In genomic region chr9:93566408-93567270, GRCh38 we compare ENCODE assay signal across 8 cellular contexts. TPM values are rescaled to one million over a fixed set of nuclear protein-coding genes. Genes with fewer than 3 reads are reported as not detected.
DNase-seq lines count a peak whose midpoint lies in the region; FAIRE-seq and TF ChIP-seq lines count a peak whose summit lies in the region.

No MANE protein-coding gene starts in this region.

- peak overlapping the region; percentile 84 for H2AFZ ChIP-seq in MM.1S (ENCODE audit: low read length)

- H3K9me2 ChIP-seq in MM.1S (replicated peaks; ENCODE audit: insufficient read depth, low read length), result no peaks in the 10 kb centered on the region

- H3K79me2 ChIP-seq in MM.1S (ENCODE audit: low read length), result no peaks in the 10 kb centered on the region

- peak overlapping the region; percentile 64; the same call in 1 of the 2 replicates for H3K27ac ChIP-seq in MM.1S (ENCODE audit: low read length)
- H3K27ac ChIP-seq in neutrophil, result peak overlapping the region; percentile 96

- peak; percentile 88 for TF ChIP-seq CTCF in MM.1S (IDR thresholded peaks at IDR 0.05; ENCODE audit: low read length)
- TF ChIP-seq CTCF in neutrophil (IDR thresholded peaks at IDR 0.05), result peak; percentile 100

- H3K9ac ChIP-seq in MM.1S (ENCODE audit: low read length), result peak overlapping the region; percentile 90

- no peaks in the 10 kb centered on the region for H3K4me1 ChIP-seq in MM.1S (ENCODE audit: low read length)
- peaks cover 35 to 42% of the 10 kb centered on the region in 2 experiments for H3K4me1 ChIP-seq in neutrophil (ENCODE audit: control insufficient read depth in 1 of 2, insufficient read depth in 1 of 2, low read depth in 1 of 2, low read length in 1 of 2)

- H3K27me3 ChIP-seq in MM.1S (replicated peaks; ENCODE audit: insufficient read depth, low read length), result no peaks in the 10 kb centered on the region
- no peaks in the 10 kb centered on the region for H3K27me3 ChIP-seq in neutrophil

- H3F3A ChIP-seq in MM.1S (ENCODE audit: insufficient read depth, low read length), result peaks cover 14% of the 10 kb centered on the region

- no peaks in the 10 kb centered on the region for H4K20me1 ChIP-seq in MM.1S (ENCODE audit: insufficient read depth, low read length)

- no peak for FAIRE-seq in frontal cortex (lab: Jason Lieb, UNC)

- H3K4me2 ChIP-seq in MM.1S (ENCODE audit: low read depth, low read length), result peak overlapping the region; percentile 96

- H3K36me3 ChIP-seq in MM.1S (replicated peaks; ENCODE audit: insufficient read depth, low read length) (peaks cover 4% of the 10 kb centered on the region; the same call in 1 of the 2 replicates), neutrophil (peaks cover 37% of the 10 kb centered on the region)

- peak; percentile 88 for DNase-seq in GF-D8 (lab: John Stamatoyannopoulos, UW)
- DNase-seq in HCEC 1CT, result peak; percentile 95
- peak; percentile 97 for DNase-seq in MM.1S
- DNase-seq in SIG-M5 (lab: John Stamatoyannopoulos, UW), result peak; percentile 51
- DNase-seq in activated naive CD4-positive, alpha-beta T cell treated with Interleukin-2 at 50 U/mL for 16 hours, result peak; percentile 99
- peak; percentile 98 to 99 for DNase-seq in frontal cortex (ENCODE audit: low spot score in 2 of 2)
- DNase-seq in superior temporal gyrus (ENCODE audit: extremely low spot score), result peak; percentile 97

- H3K4me3 ChIP-seq in MM.1S (ENCODE audit: low read length), result peak overlapping the region; percentile 75
- H3K4me3 ChIP-seq in neutrophil (ENCODE audit: low read depth in 1 of 2, low read length in 1 of 2), result peak overlapping the region; percentile 76 to 85

- H3K9me3 ChIP-seq in MM.1S (replicated peaks; ENCODE audit: insufficient read depth, low read length) (no peaks in the 10 kb centered on the region), neutrophil (no peaks in the 10 kb centered on the region)

RNA-seq across cellular contexts. Expression of gene PHF2, which starts 9.7 kb away (rescaled TPM):
- 31.8 TPM for total RNA-seq in frontal cortex

Comparison
In these comparisons a context has a peak if more than half of its experiments do, and no peak if none do; other contexts are left out.
1. Peak in every context shown above with its lines: DNase-seq, H3K4me3 ChIP-seq and H3K27ac ChIP-seq.